10 cellular contexts compared by ENCODE assay signal in the genomic region with DNA sequence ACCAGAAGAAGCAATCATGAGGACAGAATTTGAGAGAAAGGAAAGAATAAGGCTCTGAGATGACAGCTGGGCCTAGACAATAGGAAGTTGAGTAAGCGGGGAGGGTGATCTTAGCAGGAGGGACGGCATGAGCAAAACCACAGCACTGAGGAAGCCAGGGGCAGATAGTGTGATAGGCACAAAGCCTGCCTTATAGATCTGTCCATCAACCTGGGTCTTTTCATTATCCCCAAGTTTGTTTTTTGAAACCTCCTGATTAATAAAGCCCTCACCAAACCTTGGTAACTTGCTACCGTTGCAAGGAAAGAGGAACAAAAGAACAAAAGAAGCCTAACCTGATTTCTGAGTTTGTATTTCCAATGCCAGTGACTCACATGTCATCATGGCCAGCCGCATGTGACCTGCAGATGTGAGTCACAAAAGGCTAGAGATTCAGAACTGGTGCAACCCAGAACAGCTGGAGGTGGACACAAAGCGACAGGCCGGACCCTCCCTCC. TPM values are rescaled to one million over a fixed set of nuclear protein-coding genes. Genes with fewer than 3 reads are reported as not detected.
DNase-seq lines count a peak whose midpoint lies in the region; ATAC-seq and FAIRE-seq lines count a peak whose summit lies in the region.
"Had no signal": no experiment of that assay in that cellular context is flagged by ENCODE, and none has a peak within 500 bp of the region (broad histone marks: within the 10 kb centered on the region; RNA-seq: fewer than 3 reads in every experiment).

No MANE protein-coding gene starts in this region.

- H3K9ac ChIP-seq in skeletal muscle satellite cell (ENCODE audit: low read depth, low read length) = peak overlapping the region; percentile 52

- ATAC-seq in GM21447 (IDR thresholded peaks at IDR 0.05; ENCODE audit: unreplicated experiment) = no peak

- no peak for FAIRE-seq in frontal cortex (lab: Jason Lieb, UNC)

- H3K27me3 ChIP-seq in SJSA1 (replicated peaks) (no peaks in the 10 kb centered on the region), skeletal muscle satellite cell (ENCODE audit: control insufficient read depth, insufficient read depth, low read length) (no peaks in the 10 kb centered on the region)

- H3K27ac ChIP-seq in SJSA1 = peak overlapping the region; percentile 53

- intact Hi-C loops in head of caudate nucleus (cut with DNase I) = no loop called here

- H3K36me3 ChIP-seq in SJSA1 (no peaks in the 10 kb centered on the region), skeletal muscle satellite cell (ENCODE audit: insufficient read depth, low read length) (no peaks in the 10 kb centered on the region)

- H3K9me3 ChIP-seq in SJSA1 (replicated peaks) (no peaks in the 10 kb centered on the region), skeletal muscle satellite cell (replicated peaks; ENCODE audit: low read length) (no peaks in the 10 kb centered on the region)

- no peak overlapping the region for H3K4me3 ChIP-seq in SJSA1
- H3K4me3 ChIP-seq in skeletal muscle satellite cell (ENCODE audit: low read length) = peak overlapping the region; percentile 32

- H3K4me1 ChIP-seq in SJSA1 (replicated peaks) (peaks cover 10% of the 10 kb centered on the region), skeletal muscle satellite cell (ENCODE audit: control insufficient read depth, insufficient read depth, low read length) (peaks cover 22% of the 10 kb centered on the region)

- H3K4me2 ChIP-seq in skeletal muscle satellite cell (ENCODE audit: low read length) = peak overlapping the region; percentile 58

- DNase-seq in H4 (ENCODE audit: low spot score) = peak; percentile 85
- DNase-seq in SJSA1 (ENCODE audit: low read depth in 1 of 2, low spot score in 2 of 2) = peak; percentile 50 to 55
- peak; percentile 72 for DNase-seq in glomerular visceral epithelial cell (ENCODE audit: extremely low spot score)
- no peak for DNase-seq in frontal cortex (ENCODE audit: low spot score in 2 of 2)
- no peak for DNase-seq in germinal center (ENCODE audit: low spot score)
- no peak for DNase-seq in head of caudate nucleus
- DNase-seq: NCI-H510A had no signal

RNA-seq across cellular contexts. Expression of a gene that starts 55.7 kb away (rescaled TPM):
- total RNA-seq in H4 (2014; rRNA removed; shearing (Covaris generic)) = 0.94 and 2.4 TPM in 2 replicates
- total RNA-seq in SJSA1 (2014; rRNA removed; shearing (Covaris generic)) = 0.18 and 0.19 TPM in 2 replicates
- total RNA-seq in skeletal muscle satellite cell (2012; rRNA removed) = under 0.01 and 0.22 TPM in 2 replicates
- 4.5 TPM for total RNA-seq in frontal cortex
- total RNA-seq: pulmonary artery endothelial cell had no signal

Comparison
In these comparisons a context has a peak if more than half of its experiments do, and no peak if none do; other contexts are left out.
1. DNase-seq: peak in H4 (single experiment), SJSA1 (2 of 2) and glomerular visceral epithelial cell (single experiment); none in frontal cortex (0 of 2), germinal center (single experiment) and head of caudate nucleus (0 of 42).